ENCODE assay signal across 8 cellular contexts in the genomic region with DNA sequence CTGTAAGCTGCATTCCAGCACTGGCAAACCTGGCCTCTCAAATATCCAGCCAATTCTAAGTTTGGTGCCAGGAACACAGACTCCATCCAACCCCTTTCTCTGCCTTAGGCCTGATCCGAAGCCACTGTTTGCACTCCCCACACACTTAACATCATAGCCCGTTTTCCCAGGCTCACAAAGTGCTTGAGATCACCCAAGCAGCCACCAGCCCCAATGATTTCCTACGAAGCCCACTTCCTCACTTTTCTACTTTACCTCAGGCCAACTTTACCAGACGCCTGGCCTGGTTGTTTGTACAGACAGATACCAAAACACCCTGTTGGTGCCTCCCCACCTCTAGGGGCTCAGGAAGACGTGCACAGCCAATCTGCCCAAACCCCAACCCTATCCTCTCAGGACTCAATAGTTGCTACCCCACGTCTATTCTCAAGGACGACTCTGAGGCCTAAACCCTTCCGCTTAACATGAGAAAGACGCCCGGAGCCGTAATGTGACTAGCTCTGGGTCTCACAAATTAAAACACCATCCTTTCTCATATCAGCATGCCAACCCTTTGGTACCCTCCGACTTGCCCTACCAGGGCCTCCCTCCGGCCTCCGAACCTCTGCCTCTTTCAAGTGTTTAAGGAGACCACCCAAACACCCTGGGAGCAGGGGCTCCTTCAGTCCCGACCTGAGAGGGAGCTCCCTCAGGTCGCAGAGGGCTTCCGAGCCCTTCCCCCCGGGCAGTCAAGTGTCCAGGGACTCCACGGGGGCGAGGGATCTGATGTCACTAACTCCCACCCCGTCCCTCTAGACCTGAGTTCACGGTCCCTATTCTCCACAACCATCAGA. TPM values are rescaled to one million over a fixed set of nuclear protein-coding genes. Genes with fewer than 3 reads are reported as not detected.
A peak's percentile ranks its signal among the peaks of the same experiment; 100 is the strongest.
DNase-seq lines count a peak whose midpoint lies in the region; ATAC-seq lines count a peak whose summit lies in the region.

No MANE protein-coding gene starts in this region.

- ATAC-seq in naive thymus-derived CD4-positive, alpha-beta T cell: no peak
- ATAC-seq in GM21515 (IDR thresholded peaks at IDR 0.05; ENCODE audit: unreplicated experiment): no peak
- ATAC-seq in HG02571 (IDR thresholded peaks at IDR 0.05; ENCODE audit: unreplicated experiment): no peak
- no peak for ATAC-seq in HG02981 (IDR thresholded peaks at IDR 0.05; ENCODE audit: unreplicated experiment)

- H4K20me1 ChIP-seq in Karpas-422 (ENCODE audit: insufficient read depth, low read depth, low read length): peaks cover 4% of the 10 kb centered on the region

- POLR2A ChIA-PET in naive thymus-derived CD4-positive, alpha-beta T cell (lab: Charles Lee): interaction anchor here (0.9 to 14.5 kb wide), 22 partner anchors 8 to 571 kb away, joined by 3 to 820 read pairs (median 9); a partner anchor contains a TSS

- H3K27ac ChIP-seq in ACC112 (ENCODE audit: low read depth, low read length): peak overlapping the region; percentile 99
- no peak overlapping the region for H3K27ac ChIP-seq in Karpas-422 (ENCODE audit: low read length)
- H3K27ac ChIP-seq in naive thymus-derived CD4-positive, alpha-beta T cell (ENCODE audit: low read depth, low read length): peak overlapping the region; percentile 95

- H3K36me3 ChIP-seq in ACC112 (ENCODE audit: insufficient read depth, low read length) (peaks cover 6% of the 10 kb centered on the region; the same call in 1 of the 2 replicates), Karpas-422 (ENCODE audit: insufficient read depth, low read length) (peaks cover 8% of the 10 kb centered on the region; the same call in 1 of the 2 replicates), endocrine pancreas (ENCODE audit: control insufficient read depth, insufficient read depth, low read length) (no peaks in the 10 kb centered on the region)
- peaks cover 5 to 15% (median 8%) of the 10 kb centered on the region in 3 experiments for H3K36me3 ChIP-seq in naive thymus-derived CD4-positive, alpha-beta T cell (ENCODE audit: control insufficient read depth in 2 of 3, insufficient read depth in 3 of 3, low read length in 3 of 3)

- no peaks in the 10 kb centered on the region for H3K9me2 ChIP-seq in Karpas-422 (replicated peaks; ENCODE audit: insufficient read depth, low read length)

- H3K4me1 ChIP-seq in ACC112 (ENCODE audit: control insufficient read depth, insufficient read depth, low read length, unreplicated experiment): peaks cover 25% of the 10 kb centered on the region
- peaks cover 67% of the 10 kb centered on the region for H3K4me1 ChIP-seq in Karpas-422 (ENCODE audit: low read length)
- H3K4me1 ChIP-seq in endocrine pancreas (ENCODE audit: control insufficient read depth, insufficient read depth, low read length): peaks cover 5% of the 10 kb centered on the region
- H3K4me1 ChIP-seq in naive thymus-derived CD4-positive, alpha-beta T cell (ENCODE audit: control insufficient read depth in 2 of 2, insufficient read depth in 2 of 2, low read length in 2 of 2): peaks cover 55 to 73% of the 10 kb centered on the region in 2 donors

- intact Hi-C loops in naive thymus-derived CD4-positive, alpha-beta T cell (cut with micrococcal nuclease): loop anchor here (1.0 to 10.0 kb wide), 23 partner anchors 16 to 921 kb away; a partner anchor contains a TSS

- H3K36me3 Mint-ChIP-seq in naive thymus-derived CD4-positive, alpha-beta T cell: peaks cover 0 to 16% (median 12%) of the 10 kb centered on the region in 5 donors

- no peak overlapping the region for H3K4me3 Mint-ChIP-seq in naive thymus-derived CD4-positive, alpha-beta T cell

- DNase-seq in Karpas-422: no peak
- DNase-seq in naive thymus-derived CD4-positive, alpha-beta T cell: peak in 8 of 9 donors; percentile 16 to 70 (median 56)
- DNase-seq in NCI-H1048 (lab: John Stamatoyannopoulos, UW): no peak

- H3K4me3 ChIP-seq in ACC112 (ENCODE audit: low read depth, low read length) (peak overlapping the region; percentile 99), Karpas-422 (ENCODE audit: low read length) (peak overlapping the region; percentile 94), endocrine pancreas (ENCODE audit: control insufficient read depth, insufficient read depth, low read length) (peak overlapping the region; percentile 91)
- peak overlapping the region; percentile 93 for H3K4me3 ChIP-seq in naive thymus-derived CD4-positive, alpha-beta T cell (ENCODE audit: low read length)

- H3K79me2 ChIP-seq in ACC112 (ENCODE audit: control insufficient read depth, insufficient read depth, low read length, unreplicated experiment) (peaks cover 45% of the 10 kb centered on the region), Karpas-422 (ENCODE audit: low read length) (peaks cover 41% of the 10 kb centered on the region)

- no peaks in the 10 kb centered on the region for H3K9me3 ChIP-seq in Karpas-422 (ENCODE audit: low read length)
- H3K9me3 ChIP-seq in endocrine pancreas (ENCODE audit: control insufficient read depth, low read length): no peaks in the 10 kb centered on the region
- H3K9me3 ChIP-seq in naive thymus-derived CD4-positive, alpha-beta T cell (ENCODE audit: control insufficient read depth in 2 of 3, low read length in 3 of 3): no peaks in the 10 kb centered on the region

- peaks cover 24 to 71% (median 60%) of the 10 kb centered on the region in 7 donors for H3K4me1 Mint-ChIP-seq in naive thymus-derived CD4-positive, alpha-beta T cell

- no peak overlapping the region for H2AFZ ChIP-seq in ACC112 (ENCODE audit: low read length, unreplicated experiment)
- H2AFZ ChIP-seq in Karpas-422 (ENCODE audit: low read length): peak overlapping the region; percentile 42; the same call in 1 of the 2 replicates

- H3K9ac ChIP-seq in Karpas-422 (ENCODE audit: low read length): peak overlapping the region; percentile 80
- H3K9ac ChIP-seq in endocrine pancreas (ENCODE audit: control insufficient read depth, insufficient read depth, low read length): peak overlapping the region; percentile 84

- no peak overlapping the region for H3K27ac Mint-ChIP-seq in naive thymus-derived CD4-positive, alpha-beta T cell

- H3K4me2 ChIP-seq in Karpas-422 (ENCODE audit: low read depth, low read length, poor library complexity, severe bottlenecking): peak overlapping the region; percentile 96

- H3K27me3 ChIP-seq in ACC112 (ENCODE audit: insufficient read depth, low read length) (no peaks in the 10 kb centered on the region), Karpas-422 (ENCODE audit: low read length) (no peaks in the 10 kb centered on the region), endocrine pancreas (ENCODE audit: control insufficient read depth, insufficient read depth, low read length) (no peaks in the 10 kb centered on the region)
- no peaks in the 10 kb centered on the region for H3K27me3 ChIP-seq in naive thymus-derived CD4-positive, alpha-beta T cell (ENCODE audit: control insufficient read depth in 2 of 2, insufficient read depth in 2 of 2, low read length in 2 of 2)

- H3K9me3 Mint-ChIP-seq in naive thymus-derived CD4-positive, alpha-beta T cell: peaks cover 0 to 10% (median 0%) of the 10 kb centered on the region in 11 donors

- no peaks in the 10 kb centered on the region for H3K27me3 Mint-ChIP-seq in naive thymus-derived CD4-positive, alpha-beta T cell

- CTCF ChIA-PET in naive thymus-derived CD4-positive, alpha-beta T cell (lab: Charles Lee): interaction anchor here (1.3 to 4.1 kb wide), 7 partner anchors 14 to 66 kb away, joined by 3 to 24 read pairs (median 5); a partner anchor contains a TSS

RNA-seq across cellular contexts. Expression of a gene that starts 3.4 kb away (rescaled TPM):
- 12.7 and 24.0 TPM in 2 replicates for total RNA-seq in Karpas-422 (2014; rRNA removed; shearing (Covaris generic); ENCODE audit: low replicate concordance)
- 1,000 to 10,000 TPM in 2 of 5 experiments, 10 to 100 TPM in 3; 40.1 to 1,786 (median 95.0) TPM for total RNA-seq in naive thymus-derived CD4-positive, alpha-beta T cell
- 10 to 100 TPM in 1 of 2 donors, 1 to 10 TPM in 1; 7.9 to 12.1 TPM for polyA plus RNA-seq in naive thymus-derived CD4-positive, alpha-beta T cell

RNA-seq across cellular contexts. Expression of a gene that starts 7.2 kb away (rescaled TPM):
- 24.5 and 47.7 TPM in 2 replicates for total RNA-seq in Karpas-422 (2014; rRNA removed; shearing (Covaris generic); ENCODE audit: low replicate concordance)
- 100 to 1,000 TPM in 4 of 5 experiments, 10 to 100 TPM in 1; 87.1 to 256 (median 210) TPM for total RNA-seq in naive thymus-derived CD4-positive, alpha-beta T cell
- 10 to 100 TPM; 75.0 to 75.1 TPM for polyA plus RNA-seq in naive thymus-derived CD4-positive, alpha-beta T cell

RNA-seq across cellular contexts. Expression of a gene that starts 20.6 kb away (rescaled TPM):
- total RNA-seq in Karpas-422 (2014; rRNA removed; shearing (Covaris generic); ENCODE audit: low replicate concordance): 70.7 and 134 TPM in 2 replicates
- total RNA-seq in naive thymus-derived CD4-positive, alpha-beta T cell: 10 to 100 TPM; 23.1 to 49.7 (median 26.5) TPM
- 10 to 100 TPM; 40.4 to 45.9 TPM for polyA plus RNA-seq in naive thymus-derived CD4-positive, alpha-beta T cell

RNA-seq across cellular contexts. Expression of a gene that starts 31.7 kb away (rescaled TPM):
- total RNA-seq in Karpas-422 (2014; rRNA removed; shearing (Covaris generic); ENCODE audit: low replicate concordance): 0.37 and 2.1 TPM in 2 replicates
- under 1 TPM; 0.22 to 0.98 (median 0.41) TPM for total RNA-seq in naive thymus-derived CD4-positive, alpha-beta T cell
- polyA plus RNA-seq in naive thymus-derived CD4-positive, alpha-beta T cell: not detected

RNA-seq across cellular contexts. Expression of a gene that starts 34.4 kb away (rescaled TPM):
- total RNA-seq in Karpas-422 (2014; rRNA removed; shearing (Covaris generic); ENCODE audit: low replicate concordance): 10.3 and 34.4 TPM in 2 replicates
- total RNA-seq in naive thymus-derived CD4-positive, alpha-beta T cell: 10 to 100 TPM in 3 of 5 experiments, 1 to 10 TPM in 2; 5.4 to 16.1 (median 13.4) TPM
- 10 to 100 TPM; 16.7 to 23.7 TPM for polyA plus RNA-seq in naive thymus-derived CD4-positive, alpha-beta T cell

Comparison
In these comparisons a context has a peak if more than half of its experiments do, and no peak if none do; other contexts are left out.
1. DNase-seq: peak in naive thymus-derived CD4-positive, alpha-beta T cell (8 of 9); none in Karpas-422 (single experiment) and NCI-H1048 (single experiment).
2. Peak in every context shown above with its lines, with median percentiles within 50 percentile points of each other: H3K4me3 ChIP-seq.